24 cellular contexts compared by ENCODE assay signal in genomic region chr5:5784114-5784513, GRCh38.
"Had no signal": no experiment of that assay in that cellular context is flagged by ENCODE, and none has a peak within 500 bp of the region (broad histone marks: within the 10 kb centered on the region; RNA-seq: fewer than 3 reads in every experiment).

No MANE protein-coding gene starts in this region.

- H3K4me3 Mint-ChIP-seq: activated CD4-positive, alpha-beta memory T cell treated with anti-CD3 and anti-CD28 coated beads for 36 hours; activated naive CD4-positive, alpha-beta T cell treated with anti-CD3 and anti-CD28 coated beads for 36 hours; activated naive CD8-positive, alpha-beta T cell treated with anti-CD3 and anti-CD28 coated beads, Interleukin-2, amount 10 ng/mL, durations not matched to agents 7 days and 5 days; activated T-cell treated with anti-CD3 and anti-CD28 coated beads, Interleukin-2, amount 50 U/mL, for 72 hours; naive thymus-derived CD8-positive, alpha-beta T cell; stimulated activated effector memory CD8-positive, alpha-beta T cell treated with anti-CD3 and anti-CD28 coated beads, Interleukin-12 subunit alpha, Interleukin-12 subunit beta, amount 100 ng/mL, for 72 hours; stimulated activated naive CD8-positive, alpha-beta T cell treated with anti-CD3 and anti-CD28 coated beads, Interleukin-15, amount 100 ng/mL, for 72 hours; T-helper 17 cell had no signal

- H3K36me3 ChIP-seq: colonic mucosa, gastroesophageal sphincter, neutrophil, ovary, tibial artery had no signal

- H3K4me1 Mint-ChIP-seq: activated naive CD8-positive, alpha-beta T cell treated with anti-CD3 and anti-CD28 coated beads, Interleukin-2, amount 10 ng/mL, durations not matched to agents 7 days and 5 days; naive thymus-derived CD8-positive, alpha-beta T cell; stimulated activated effector memory CD8-positive, alpha-beta T cell treated with anti-CD3 and anti-CD28 coated beads, Interleukin-12 subunit alpha, Interleukin-12 subunit beta, amount 100 ng/mL, for 72 hours; stimulated activated naive CD8-positive, alpha-beta T cell treated with anti-CD3 and anti-CD28 coated beads, Interleukin-15, amount 100 ng/mL, for 72 hours had no signal

- DNase-seq: activated CD4-positive, alpha-beta memory T cell treated with anti-CD3 and anti-CD28 coated beads for 36 hours; activated CD4-positive, alpha-beta T cell treated with anti-CD3 and anti-CD28 coated beads for 48 hours; activated effector memory CD4-positive, alpha-beta T cell treated with Interleukin-2 at 50 U/mL for 16 hours; activated naive CD4-positive, alpha-beta T cell treated with anti-CD3 and anti-CD28 coated beads for 36 hours; activated naive CD8-positive, alpha-beta T cell treated with anti-CD3 and anti-CD28 coated beads, Interleukin-2, amount 10 ng/mL, durations not matched to agents 7 days and 5 days; activated T-cell treated with anti-CD3 and anti-CD28 coated beads, Interleukin-2, amount 50 U/mL, for 72 hours; amniotic stem cell; colonic mucosa; dorsolateral prefrontal cortex; left colon; mesendoderm; naive thymus-derived CD8-positive, alpha-beta T cell; ovary; right cardiac atrium; stimulated activated CD4-positive, alpha-beta T cell treated with anti-CD3 and anti-CD28 coated beads, Interleukin-2, amount 100 ng/mL, for 24 hours; stimulated activated naive CD8-positive, alpha-beta T cell treated with anti-CD3 and anti-CD28 coated beads, Interleukin-15, amount 100 ng/mL, for 72 hours; T-helper 17 cell; tibial artery had no signal

- H3K4me3 ChIP-seq: colonic mucosa, ovary, tibial artery had no signal

- ATAC-seq: activated T-cell treated with anti-CD3 and anti-CD28 coated beads, Interleukin-2, amount 50 U/mL, for 72 hours; gastroesophageal sphincter; left colon; naive thymus-derived CD8-positive, alpha-beta T cell; right cardiac atrium; stimulated activated effector memory CD8-positive, alpha-beta T cell treated with anti-CD3 and anti-CD28 coated beads, Interleukin-12 subunit alpha, Interleukin-12 subunit beta, amount 100 ng/mL, for 72 hours; stimulated activated naive CD8-positive, alpha-beta T cell treated with anti-CD3 and anti-CD28 coated beads, Interleukin-15, amount 100 ng/mL, for 72 hours; T-helper 17 cell had no signal

- H3K36me3 Mint-ChIP-seq: activated CD4-positive, alpha-beta memory T cell treated with anti-CD3 and anti-CD28 coated beads for 36 hours; activated naive CD8-positive, alpha-beta T cell treated with anti-CD3 and anti-CD28 coated beads, Interleukin-2, amount 10 ng/mL, durations not matched to agents 7 days and 5 days; stimulated activated effector memory CD8-positive, alpha-beta T cell treated with anti-CD3 and anti-CD28 coated beads, Interleukin-12 subunit alpha, Interleukin-12 subunit beta, amount 100 ng/mL, for 72 hours had no signal

- H3K27me3 Mint-ChIP-seq: activated CD4-positive, alpha-beta memory T cell treated with anti-CD3 and anti-CD28 coated beads for 36 hours; activated naive CD8-positive, alpha-beta T cell treated with anti-CD3 and anti-CD28 coated beads, Interleukin-2, amount 10 ng/mL, durations not matched to agents 7 days and 5 days; stimulated activated naive CD8-positive, alpha-beta T cell treated with anti-CD3 and anti-CD28 coated beads, Interleukin-15, amount 100 ng/mL, for 72 hours; T-helper 17 cell had no signal

- H3K27ac Mint-ChIP-seq: activated CD4-positive, alpha-beta memory T cell treated with anti-CD3 and anti-CD28 coated beads for 36 hours; activated naive CD4-positive, alpha-beta T cell treated with anti-CD3 and anti-CD28 coated beads for 36 hours; activated naive CD8-positive, alpha-beta T cell treated with anti-CD3 and anti-CD28 coated beads, Interleukin-2, amount 10 ng/mL, durations not matched to agents 7 days and 5 days; activated T-cell treated with anti-CD3 and anti-CD28 coated beads, Interleukin-2, amount 50 U/mL, for 72 hours; naive thymus-derived CD8-positive, alpha-beta T cell; stimulated activated effector memory CD8-positive, alpha-beta T cell treated with anti-CD3 and anti-CD28 coated beads, Interleukin-12 subunit alpha, Interleukin-12 subunit beta, amount 100 ng/mL, for 72 hours; stimulated activated naive CD8-positive, alpha-beta T cell treated with anti-CD3 and anti-CD28 coated beads, Interleukin-15, amount 100 ng/mL, for 72 hours; T-helper 17 cell had no signal

- H3K27ac ChIP-seq: colonic mucosa, dorsolateral prefrontal cortex, epithelial cell of prostate, neutrophil, ovary, tibial artery had no signal

- H3K9me3 ChIP-seq: colonic mucosa, neutrophil, ovary had no signal

- H3K27me3 ChIP-seq: colonic mucosa, gastroesophageal sphincter, neutrophil, ovary, tibial artery had no signal

- FAIRE-seq: bronchial epithelial cell, keratinocyte had no signal

- H3K4me1 ChIP-seq: colonic mucosa, tibial artery had no signal
